In genomic region chr1:42206164-42206563, GRCh38 we compare ENCODE assay signal across 24 cellular contexts. TPM values are rescaled to one million over a fixed set of nuclear protein-coding genes. Genes with fewer than 3 reads are reported as not detected.
DNase-seq lines count a peak whose midpoint lies in the region; ATAC-seq and TF ChIP-seq lines count a peak whose summit lies in the region.
"Had no signal": no experiment of that assay in that cellular context is flagged by ENCODE, and none has a peak within 500 bp of the region (broad histone marks: within the 10 kb centered on the region; RNA-seq: fewer than 3 reads in every experiment).

No MANE protein-coding gene starts in this region.

- no peak overlapping the region for H3K4me3 Mint-ChIP-seq in activated CD4-positive, alpha-beta memory T cell treated with anti-CD3 and anti-CD28 coated beads for 36 hours
- no peak overlapping the region for H3K4me3 Mint-ChIP-seq in activated CD4-positive, alpha-beta memory T cell treated with anti-CD3 and anti-CD28 coated beads, Interleukin-2, amount 10 ng/mL, durations not matched to agents 7 days and 5 days
- H3K4me3 Mint-ChIP-seq in activated CD8-positive, alpha-beta memory T cell treated with anti-CD3 and anti-CD28 coated beads, Interleukin-2, amount 10 ng/mL, durations not matched to agents 7 days and 5 days, result no peak overlapping the region
- H3K4me3 Mint-ChIP-seq: central memory CD8-positive, alpha-beta T cell had no signal

- no peaks in the 10 kb centered on the region for H3K27me3 Mint-ChIP-seq in activated CD4-positive, alpha-beta memory T cell treated with anti-CD3 and anti-CD28 coated beads for 36 hours
- H3K27me3 Mint-ChIP-seq in activated CD4-positive, alpha-beta memory T cell treated with anti-CD3 and anti-CD28 coated beads, Interleukin-2, amount 10 ng/mL, durations not matched to agents 7 days and 5 days, result no peaks in the 10 kb centered on the region
- no peaks in the 10 kb centered on the region for H3K27me3 Mint-ChIP-seq in activated CD8-positive, alpha-beta memory T cell treated with anti-CD3 and anti-CD28 coated beads, Interleukin-2, amount 10 ng/mL, durations not matched to agents 7 days and 5 days
- H3K27me3 Mint-ChIP-seq: central memory CD8-positive, alpha-beta T cell had no signal

- H2AFZ ChIP-seq in hepatocyte (no peak overlapping the region), smooth muscle cell (ENCODE audit: low read depth) (no peak overlapping the region)
- H2AFZ ChIP-seq: GM23248 had no signal

- intact Hi-C loops in activated CD4-positive, alpha-beta memory T cell treated with anti-CD3 and anti-CD28 coated beads for 36 hours (cut with micrococcal nuclease), result no loop called here

- H3K27ac Mint-ChIP-seq in activated CD4-positive, alpha-beta memory T cell treated with anti-CD3 and anti-CD28 coated beads for 36 hours, result no peak overlapping the region
- H3K27ac Mint-ChIP-seq in activated CD4-positive, alpha-beta memory T cell treated with anti-CD3 and anti-CD28 coated beads, Interleukin-2, amount 10 ng/mL, durations not matched to agents 7 days and 5 days, result no peak overlapping the region
- no peak overlapping the region for H3K27ac Mint-ChIP-seq in activated CD8-positive, alpha-beta memory T cell treated with anti-CD3 and anti-CD28 coated beads, Interleukin-2, amount 10 ng/mL, durations not matched to agents 7 days and 5 days

- H3K9me3 ChIP-seq in hepatocyte (ENCODE audit: low read depth) (no peaks in the 10 kb centered on the region), smooth muscle cell (replicated peaks; ENCODE audit: low read depth) (no peaks in the 10 kb centered on the region)
- H3K9me3 ChIP-seq: BE2C, neutrophil, vagina had no signal

- H3K36me3 ChIP-seq in hepatocyte (replicated peaks; ENCODE audit: insufficient read depth, low read depth), result no peaks in the 10 kb centered on the region
- H3K36me3 ChIP-seq in smooth muscle cell (ENCODE audit: low read depth), result peaks cover 12% of the 10 kb centered on the region
- H3K36me3 ChIP-seq: BE2C had no signal

- DNase-seq in activated CD4-positive, alpha-beta memory T cell treated with anti-CD3 and anti-CD28 coated beads for 36 hours, result peak; percentile 15
- DNase-seq in activated CD4-positive, alpha-beta memory T cell treated with anti-CD3 and anti-CD28 coated beads, Interleukin-2, amount 10 ng/mL, durations not matched to agents 7 days and 5 days, result no peak
- DNase-seq in RWPE1 (ENCODE audit: low spot score), result peak; percentile 50
- DNase-seq in hepatocyte (ENCODE audit: low spot score), result peak; percentile 19
- no peak for DNase-seq in smooth muscle cell (lab: John Stamatoyannopoulos, UW; ENCODE audit: unreplicated experiment)
- no peak for DNase-seq in activated naive CD4-positive, alpha-beta T cell treated with Interleukin-2 at 50 U/mL for 16 hours
- DNase-seq in activated CD8-positive, alpha-beta memory T cell treated with anti-CD3 and anti-CD28 coated beads, Interleukin-2, amount 10 ng/mL, durations not matched to agents 7 days and 5 days, result no peak
- DNase-seq: activated CD4-positive, alpha-beta T cell treated with anti-CD3 and anti-CD28 coated beads for 48 hours; aorta; BE2C; GDM1; GM23248; MM.1S; NCI-H2171 treated with DMSO at 0.1 percent for 48 hours; NCI-H526 treated with DMSO at 0.1 percent for 48 hours; SHP77 treated with DMSO at 0.1 percent for 48 hours; stimulated activated CD4-positive, alpha-beta T cell treated with anti-CD3 and anti-CD28 coated beads, Interleukin-12 subunit alpha, Interleukin-12 subunit beta, amount 100 ng/mL, for 4 hours; T-helper 1 cell had no signal

- no peaks in the 10 kb centered on the region for H3K27me3 ChIP-seq in hepatocyte
- no peaks in the 10 kb centered on the region for H3K27me3 ChIP-seq in smooth muscle cell (ENCODE audit: low read depth)
- H3K27me3 ChIP-seq: BE2C, neutrophil, vagina had no signal

- peaks cover 15% of the 10 kb centered on the region for H3K9me3 Mint-ChIP-seq in activated CD4-positive, alpha-beta memory T cell treated with anti-CD3 and anti-CD28 coated beads for 36 hours
- H3K9me3 Mint-ChIP-seq in activated CD4-positive, alpha-beta memory T cell treated with anti-CD3 and anti-CD28 coated beads, Interleukin-2, amount 10 ng/mL, durations not matched to agents 7 days and 5 days, result peaks cover 20% of the 10 kb centered on the region
- H3K9me3 Mint-ChIP-seq in activated CD8-positive, alpha-beta memory T cell treated with anti-CD3 and anti-CD28 coated beads, Interleukin-2, amount 10 ng/mL, durations not matched to agents 7 days and 5 days (ENCODE audit: low read depth), result peaks cover 17% of the 10 kb centered on the region

- no peak overlapping the region for H3K4me2 ChIP-seq in hepatocyte
- H3K4me2 ChIP-seq in smooth muscle cell, result no peak overlapping the region

- no peak for ATAC-seq in activated CD8-positive, alpha-beta memory T cell treated with anti-CD3 and anti-CD28 coated beads, Interleukin-2, amount 10 ng/mL, durations not matched to agents 7 days and 5 days
- ATAC-seq in GM21515 (IDR thresholded peaks at IDR 0.05; ENCODE audit: unreplicated experiment), result no peak

- H3K4me3 ChIP-seq in hepatocyte (no peak overlapping the region), smooth muscle cell (no peak overlapping the region)
- H3K4me3 ChIP-seq: GM23248, vagina had no signal

- H3K9me2 ChIP-seq in hepatocyte (replicated peaks; ENCODE audit: insufficient read depth), result no peaks in the 10 kb centered on the region

- TF ChIP-seq CTCF in RWPE1 (conservative IDR thresholded peaks at IDR 0.05; ENCODE audit: low read depth) (no peak), hepatocyte (IDR thresholded peaks at IDR 0.05; ENCODE audit: poor library complexity) (no peak), smooth muscle cell (IDR thresholded peaks at IDR 0.05; ENCODE audit: borderline replicate concordance, insufficient read depth, poor library complexity, severe bottlenecking) (no peak)

- WGBS in hepatocyte (ENCODE audit: low lambda C conversion rate, missing lambda C conversion rate), result 64% methylated on average over 3 of the region's 3 CpGs
- 68% methylated on average over 3 of the region's 3 CpGs for WGBS in smooth muscle cell (ENCODE audit: low lambda C conversion rate)

- POLR2A ChIA-PET in activated CD4-positive, alpha-beta memory T cell treated with anti-CD3 and anti-CD28 coated beads for 36 hours (lab: Charles Lee), result no interaction called here
- POLR2A ChIA-PET in activated CD4-positive, alpha-beta memory T cell treated with anti-CD3 and anti-CD28 coated beads, Interleukin-2, amount 10 ng/mL, durations not matched to agents 7 days and 5 days (lab: Charles Lee), result no interaction called here
- POLR2A ChIA-PET in RWPE1 (lab: Yijun Ruan, JAX; ENCODE audit: low non-redundant PET), result no interaction called here

- H4K20me1 ChIP-seq in hepatocyte (ENCODE audit: insufficient read depth, poor library complexity, severe bottlenecking), result peaks cover 5% of the 10 kb centered on the region
- peaks cover 42% of the 10 kb centered on the region for H4K20me1 ChIP-seq in smooth muscle cell (ENCODE audit: low read depth)

- H3F3A ChIP-seq in smooth muscle cell (ENCODE audit: low read depth), result no peaks in the 10 kb centered on the region

- peaks cover 24% of the 10 kb centered on the region for H3K4me1 Mint-ChIP-seq in activated CD4-positive, alpha-beta memory T cell treated with anti-CD3 and anti-CD28 coated beads for 36 hours (ENCODE audit: low read depth)
- peaks cover 4% of the 10 kb centered on the region for H3K4me1 Mint-ChIP-seq in activated CD4-positive, alpha-beta memory T cell treated with anti-CD3 and anti-CD28 coated beads, Interleukin-2, amount 10 ng/mL, durations not matched to agents 7 days and 5 days
- H3K4me1 Mint-ChIP-seq in activated CD8-positive, alpha-beta memory T cell treated with anti-CD3 and anti-CD28 coated beads, Interleukin-2, amount 10 ng/mL, durations not matched to agents 7 days and 5 days, result peaks cover 9% of the 10 kb centered on the region

- CTCF ChIA-PET in activated CD4-positive, alpha-beta memory T cell treated with anti-CD3 and anti-CD28 coated beads for 36 hours (lab: Charles Lee), result no interaction called here
- CTCF ChIA-PET in activated CD4-positive, alpha-beta memory T cell treated with anti-CD3 and anti-CD28 coated beads, Interleukin-2, amount 10 ng/mL, durations not matched to agents 7 days and 5 days (lab: Charles Lee), result interaction anchor here (1.5 kb wide), 1 partner anchor 33 kb away, joined by 5 read pairs; no protein-coding TSS in a partner anchor
- CTCF ChIA-PET in RWPE1 (lab: Yijun Ruan, JAX), result interaction anchor here (0.6 kb wide), 1 partner anchor 1891 kb away, joined by 4 read pairs; no protein-coding TSS in a partner anchor
- CTCF ChIA-PET in activated CD8-positive, alpha-beta memory T cell treated with anti-CD3 and anti-CD28 coated beads, Interleukin-2, amount 10 ng/mL, durations not matched to agents 7 days and 5 days (lab: Charles Lee), result interaction anchor here (1.0 kb wide), 1 partner anchor 33 kb away, joined by 4 read pairs; no protein-coding TSS in a partner anchor

- no peak overlapping the region for H3K9ac ChIP-seq in smooth muscle cell (ENCODE audit: low read depth)
- H3K9ac ChIP-seq: GM23248 had no signal

- H3K79me2 ChIP-seq in hepatocyte, result peaks cover 52% of the 10 kb centered on the region
- H3K79me2 ChIP-seq in smooth muscle cell (ENCODE audit: low read depth), result peaks cover 62% of the 10 kb centered on the region

- H3K36me3 Mint-ChIP-seq in activated CD4-positive, alpha-beta memory T cell treated with anti-CD3 and anti-CD28 coated beads for 36 hours, result peaks cover 51% of the 10 kb centered on the region
- peaks cover 66% of the 10 kb centered on the region for H3K36me3 Mint-ChIP-seq in activated CD4-positive, alpha-beta memory T cell treated with anti-CD3 and anti-CD28 coated beads, Interleukin-2, amount 10 ng/mL, durations not matched to agents 7 days and 5 days (ENCODE audit: low read depth)
- peaks cover 67% of the 10 kb centered on the region for H3K36me3 Mint-ChIP-seq in activated CD8-positive, alpha-beta memory T cell treated with anti-CD3 and anti-CD28 coated beads, Interleukin-2, amount 10 ng/mL, durations not matched to agents 7 days and 5 days

- H3K4me1 ChIP-seq in hepatocyte (ENCODE audit: insufficient read depth) (no peaks in the 10 kb centered on the region), smooth muscle cell (ENCODE audit: low read depth) (no peaks in the 10 kb centered on the region)

- H3K27ac ChIP-seq in RWPE1, result no peak overlapping the region
- peak overlapping the region; percentile 18 for H3K27ac ChIP-seq in hepatocyte
- H3K27ac ChIP-seq in smooth muscle cell (ENCODE audit: low read depth), result peak overlapping the region; percentile 53
- H3K27ac ChIP-seq: GM23248, neutrophil, vagina had no signal

RNA-seq across cellular contexts. Expression of gene GUCA2A, which starts 41.6 kb away (rescaled TPM):
- total RNA-seq in activated CD4-positive, alpha-beta memory T cell treated with anti-CD3 and anti-CD28 coated beads for 36 hours, result not detected
- not detected for total RNA-seq in activated CD4-positive, alpha-beta memory T cell treated with anti-CD3 and anti-CD28 coated beads, Interleukin-2, amount 10 ng/mL, durations not matched to agents 7 days and 5 days
- total RNA-seq in hepatocyte (6.5 and 13.5 TPM in 2 replicates), smooth muscle cell (not detected in 2 replicates)
- polyA plus RNA-seq in hepatocyte (8.7 and 11.0 TPM in 2 replicates), smooth muscle cell (not detected in 2 replicates)
- total RNA-seq in activated CD8-positive, alpha-beta memory T cell treated with anti-CD3 and anti-CD28 coated beads, Interleukin-2, amount 10 ng/mL, durations not matched to agents 7 days and 5 days, result not detected
- total RNA-seq: aorta, GM23248, liver, vagina had no signal
- polyA plus RNA-seq: GM23248, liver had no signal

RNA-seq across cellular contexts. Expression of gene GUCA2B, which starts 53.0 kb away (rescaled TPM):
- total RNA-seq in activated CD4-positive, alpha-beta memory T cell treated with anti-CD3 and anti-CD28 coated beads for 36 hours, result not detected
- total RNA-seq in activated CD4-positive, alpha-beta memory T cell treated with anti-CD3 and anti-CD28 coated beads, Interleukin-2, amount 10 ng/mL, durations not matched to agents 7 days and 5 days, result not detected
- 6.5 TPM in 1 of 2 replicates, not detected in the other for total RNA-seq in hepatocyte
- 0.71 and 1.9 TPM in 2 replicates for polyA plus RNA-seq in hepatocyte
- not detected in 2 replicates for total RNA-seq in smooth muscle cell
- not detected in 2 replicates for polyA plus RNA-seq in smooth muscle cell
- not detected for total RNA-seq in activated CD8-positive, alpha-beta memory T cell treated with anti-CD3 and anti-CD28 coated beads, Interleukin-2, amount 10 ng/mL, durations not matched to agents 7 days and 5 days
- total RNA-seq: aorta, GM23248, liver, subcutaneous adipose tissue, vagina had no signal
- polyA plus RNA-seq: GM23248 had no signal

Comparison
In these comparisons a context has a peak if more than half of its experiments do, and no peak if none do; other contexts are left out.
1. DNase-seq: peak in activated CD4-positive, alpha-beta memory T cell treated with anti-CD3 and anti-CD28 coated beads for 36 hours (single experiment), RWPE1 (single experiment) and hepatocyte (single experiment); none in activated CD4-positive, alpha-beta memory T cell treated with anti-CD3 and anti-CD28 coated beads, Interleukin-2, amount 10 ng/mL, durations not matched to agents 7 days and 5 days (single experiment), smooth muscle cell (single experiment), activated naive CD4-positive, alpha-beta T cell treated with Interleukin-2 at 50 U/mL for 16 hours (single experiment) and activated CD8-positive, alpha-beta memory T cell treated with anti-CD3 and anti-CD28 coated beads, Interleukin-2, amount 10 ng/mL, durations not matched to agents 7 days and 5 days (single experiment).